20 cellular contexts compared by ENCODE assay signal in the genomic region with DNA sequence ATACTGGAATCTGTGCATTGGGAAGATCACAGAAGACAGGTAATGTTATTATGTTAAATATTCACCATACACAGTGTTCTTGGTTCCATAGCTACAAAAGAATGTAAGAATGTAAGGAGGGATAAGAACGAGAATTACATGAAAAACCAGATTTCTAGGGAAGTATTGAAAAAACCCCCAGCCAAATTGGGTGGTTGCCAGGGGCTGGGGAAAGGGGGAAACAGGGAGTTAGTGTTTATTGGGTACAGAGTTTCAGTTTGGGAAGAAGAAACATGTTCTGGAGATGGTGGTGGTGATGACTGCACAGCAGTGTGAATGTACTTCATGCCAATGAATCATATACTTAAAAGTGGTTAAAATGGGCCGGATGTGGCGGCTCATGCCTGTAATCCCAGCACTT.
"Had no signal": no experiment of that assay in that cellular context is flagged by ENCODE, and none has a peak within 500 bp of the region (broad histone marks: within the 10 kb centered on the region; RNA-seq: fewer than 3 reads in every experiment).

No MANE protein-coding gene starts in this region.

- H3K4me3 Mint-ChIP-seq: nephron had no signal

- H3K36me3 Mint-ChIP-seq: memory B cell, naive B cell had no signal

- DNase-seq: colonic mucosa; dorsolateral prefrontal cortex; effector memory CD4-positive, alpha-beta T cell; esophagus squamous epithelium; foreskin fibroblast; immature natural killer cell; left lung; lower lobe of right lung; naive B cell; sigmoid colon; stimulated activated CD4-positive, alpha-beta T cell treated with anti-CD3 and anti-CD28 coated beads, Interleukin-12 subunit alpha, Interleukin-12 subunit beta, amount 100 ng/mL, for 4 hours; stimulated activated naive CD4-positive, alpha-beta T cell treated with Interleukin-2 at 50 U/mL for 16 hours; thyroid gland; upper lobe of right lung had no signal

- H3K27ac Mint-ChIP-seq: memory B cell had no signal

- ATAC-seq: left lung, lower lobe of right lung, upper lobe of right lung had no signal

- H3K4me3 ChIP-seq: colonic mucosa, dorsolateral prefrontal cortex, esophagus squamous epithelium, left lung, lower lobe of right lung, sigmoid colon, skin epidermis, suprapubic skin, thyroid gland, upper lobe of right lung, vagina had no signal

- H3K36me3 ChIP-seq: colonic mucosa, esophagus squamous epithelium, left lung, upper lobe of right lung, vagina had no signal

- H3K9me3 Mint-ChIP-seq: immature natural killer cell, memory B cell, naive B cell, nephron had no signal

- H3K79me2 ChIP-seq: parathyroid adenoma had no signal

- H3K27me3 ChIP-seq: colonic mucosa, dorsolateral prefrontal cortex, esophagus squamous epithelium, left lung, sigmoid colon, suprapubic skin, thyroid gland, upper lobe of right lung, vagina had no signal

- H3K27me3 Mint-ChIP-seq: memory B cell, naive B cell had no signal

- H3K9ac ChIP-seq: parathyroid adenoma had no signal

- H3K4me1 ChIP-seq: colonic mucosa had no signal

- H3K9me3 ChIP-seq: colonic mucosa, esophagus squamous epithelium, left lung, lower lobe of right lung, sigmoid colon, suprapubic skin, thyroid gland, upper lobe of right lung, vagina had no signal

- H3K27ac ChIP-seq: colonic mucosa, suprapubic skin, upper lobe of right lung had no signal
